In genomic region chr1:52054496-52055065, GRCh38 we compare ENCODE assay signal across 8 cellular contexts. TPM values are rescaled to one million over a fixed set of nuclear protein-coding genes. Genes with fewer than 3 reads are reported as not detected.
DNase-seq lines count a peak whose midpoint lies in the region; ATAC-seq and TF ChIP-seq lines count a peak whose summit lies in the region.

No MANE protein-coding gene starts in this region.

- H3K27ac Mint-ChIP-seq in memory B cell = peak overlapping the region; percentile 97

- peaks cover 3% of the 10 kb centered on the region for H3K36me3 Mint-ChIP-seq in memory B cell

- H3K4me1 ChIP-seq in heart right ventricle (peaks cover 2 to 50% (median 37%) of the 10 kb centered on the region in 9 donors), uterus (peaks cover 0 to 5% of the 10 kb centered on the region in 2 donors)

- TF ChIP-seq CTCF in heart right ventricle (IDR thresholded peaks at IDR 0.05) = no peak
- no peak for TF ChIP-seq CTCF in uterus (IDR thresholded peaks at IDR 0.05)

- intact Hi-C loops in heart right ventricle (cut with DNase I) = loop anchor here in 1 of 10 donors (5.0 kb wide), 1 partner anchor 177 kb away; the partner anchor contains the start of gene NRDC
- intact Hi-C loops in cardiac septum (cut with DNase I) = loop anchor here (10.0 kb wide), 1 partner anchor 1090 kb away; the partner anchor contains the start of gene FAF1
- intact Hi-C loops in uterus (cut with DNase I; ENCODE audit: low total_unique reads) = no loop called here

- peak overlapping the region; percentile 73 to 97 (median 90) for H3K27ac ChIP-seq in heart right ventricle
- H3K27ac ChIP-seq in uterus = peak overlapping the region; percentile 90

- H3K4me3 Mint-ChIP-seq in memory B cell = peak overlapping the region; percentile 92

- 2 to 5% methylated on average over 13 of the region's 13 CpGs for WGBS in heart right ventricle, 2 donors

- TF ChIP-seq POLR2A in uterus (IDR thresholded peaks at IDR 0.05) = no peak

- DNase-seq in heart right ventricle (no peak), cardiac septum (ENCODE audit: low spot score) (no peak), astrocyte of the hippocampus (ENCODE audit: low read depth, low spot score) (peak; percentile 7), memory B cell (ENCODE audit: low spot score in 2 of 2) (no peak), uterus (no peak), COLO668 (lab: John Stamatoyannopoulos, UW; ENCODE audit: unreplicated experiment) (no peak), activated gamma-delta T cell (lab: John Stamatoyannopoulos, UW) (no peak), foreskin melanocyte (no peak)

- H3K4me3 ChIP-seq in heart right ventricle = peak overlapping the region; percentile 67 to 99 (median 90)
- H3K4me3 ChIP-seq in uterus = peak overlapping the region; percentile 65 to 77

- ATAC-seq in heart right ventricle (no peak), memory B cell (ENCODE audit: low read depth) (no peak)

- no peaks in the 10 kb centered on the region for H3K9me3 Mint-ChIP-seq in memory B cell

- H3K36me3 ChIP-seq in heart right ventricle (peaks cover 0 to 34% (median 0%) of the 10 kb centered on the region in 9 donors), uterus (no peaks in the 10 kb centered on the region)

- H3K27me3 ChIP-seq in heart right ventricle (no peaks in the 10 kb centered on the region), uterus (no peaks in the 10 kb centered on the region)

- peaks cover 41% of the 10 kb centered on the region for H3K4me1 Mint-ChIP-seq in memory B cell

- no peaks in the 10 kb centered on the region for H3K9me3 ChIP-seq in heart right ventricle
- H3K9me3 ChIP-seq in uterus = no peaks in the 10 kb centered on the region

- H3K27me3 Mint-ChIP-seq in memory B cell = no peaks in the 10 kb centered on the region

RNA-seq across cellular contexts. Expression of gene TXNDC12, which starts 0.4 kb away (rescaled TPM):
- total RNA-seq in heart right ventricle (10 to 100 TPM; 18.9 to 34.9 (median 27.3) TPM), cardiac septum (22.0 TPM), uterus (10 to 100 TPM in 3 of 4 donors, 1 to 10 TPM in 1; 5.9 to 67.1 (median 39.1) TPM)
- polyA plus RNA-seq in heart right ventricle = 10 to 100 TPM; 15.6 to 28.5 TPM

RNA-seq across cellular contexts. Expression of gene BTF3L4, which starts 1.5 kb away (rescaled TPM):
- 10 to 100 TPM; 27.7 to 37.1 (median 30.2) TPM for total RNA-seq in heart right ventricle
- 10 to 100 TPM; 24.9 to 36.3 TPM for polyA plus RNA-seq in heart right ventricle
- 33.5 TPM for total RNA-seq in cardiac septum
- 100 to 1,000 TPM in 1 of 4 donors, 10 to 100 TPM in 2, 1 to 10 TPM in 1; 4.9 to 105 (median 70.8) TPM for total RNA-seq in uterus

RNA-seq across cellular contexts. Expression of gene KTI12, which starts 21.0 kb away (rescaled TPM):
- 1 to 10 TPM; 1.9 to 4.2 (median 3.5) TPM for total RNA-seq in heart right ventricle
- polyA plus RNA-seq in heart right ventricle = 1 to 10 TPM; 2.6 to 7.5 TPM
- 3.9 TPM for total RNA-seq in cardiac septum
- 10 to 100 TPM in 2 of 4 donors, 1 to 10 TPM in 2; 5.4 to 21.3 (median 11.8) TPM for total RNA-seq in uterus
